14 cellular contexts compared by ENCODE assay signal in the genomic region with DNA sequence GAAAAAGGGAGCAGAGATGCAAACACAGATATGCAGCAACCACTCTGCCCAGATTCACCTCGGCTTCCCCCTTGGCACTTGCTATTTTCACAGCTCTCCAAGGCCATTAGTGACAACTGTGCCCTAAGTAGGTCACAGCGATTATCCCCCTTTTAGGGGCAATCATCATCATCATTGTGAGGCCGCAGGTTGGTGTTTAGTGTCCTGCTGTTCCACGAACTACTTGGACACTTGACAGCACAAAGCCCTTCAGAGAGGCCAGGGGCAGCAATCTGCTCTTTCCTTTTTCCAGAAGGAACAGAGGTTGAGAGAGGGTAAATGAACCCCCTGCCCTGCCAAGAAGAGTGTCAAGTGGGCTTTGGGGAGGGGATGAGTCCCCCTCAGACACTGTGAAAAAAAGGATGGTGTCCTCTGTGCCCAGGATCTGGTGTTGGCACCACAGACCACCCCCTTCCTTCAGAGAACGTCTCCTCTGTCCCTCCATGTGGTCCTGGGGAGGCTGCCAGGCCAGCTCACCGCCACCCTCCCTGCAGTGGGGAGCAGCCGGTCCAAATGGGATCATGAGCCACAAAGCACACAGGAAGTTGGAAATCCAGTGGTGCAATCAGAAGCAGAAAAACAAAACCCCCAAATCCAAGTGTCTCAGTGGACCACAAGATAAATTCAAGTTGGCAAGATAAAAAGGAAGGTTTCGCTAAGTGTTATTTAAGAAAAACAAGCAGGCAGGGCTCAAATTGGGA.
DNase-seq lines count a peak whose midpoint lies in the region; ATAC-seq, FAIRE-seq and TF ChIP-seq lines count a peak whose summit lies in the region.
"Had no signal": no experiment of that assay in that cellular context is flagged by ENCODE, and none has a peak within 500 bp of the region (broad histone marks: within the 10 kb centered on the region; RNA-seq: fewer than 3 reads in every experiment).

No MANE protein-coding gene starts in this region.

- no peak for TF ChIP-seq RAD21 in neural cell (conservative IDR thresholded peaks at IDR 0.05)

- intact Hi-C loops in dorsolateral prefrontal cortex (cut with DNase I): no loop called here

- H3K79me2 ChIP-seq in neural cell (replicated peaks; ENCODE audit: insufficient read depth, low read length): no peaks in the 10 kb centered on the region

- no peaks in the 10 kb centered on the region for H3K27me3 ChIP-seq in MG63
- peaks cover 0 to 11% (median 0%) of the 10 kb centered on the region in 45 donors for H3K27me3 ChIP-seq in dorsolateral prefrontal cortex
- no peaks in the 10 kb centered on the region for H3K27me3 ChIP-seq in neural cell (ENCODE audit: insufficient read depth, low read depth, low read length)

- TF ChIP-seq POLR2A in GM12891 (IDR thresholded peaks at IDR 0.05; ENCODE audit: low read depth, low read length): no peak

- no peaks in the 10 kb centered on the region for H3K9me3 ChIP-seq in MG63
- H3K9me3 ChIP-seq in neural cell (ENCODE audit: low read length): no peaks in the 10 kb centered on the region

- no peaks in the 10 kb centered on the region for H4K20me1 ChIP-seq in neural cell (ENCODE audit: insufficient read depth)

- H3K4me2 ChIP-seq in neural cell (ENCODE audit: low read length): no peak overlapping the region

- TF ChIP-seq EP300 in neural cell (conservative IDR thresholded peaks at IDR 0.05; ENCODE audit: poor library complexity, severe bottlenecking): peak; percentile 81

- DNase-seq in AG08395 (ENCODE audit: low spot score) (peak; percentile 78), MG63 (peak; percentile 75), dorsolateral prefrontal cortex (peak in 2 of 10 donors; percentile 40 to 42), NOMO-1 treated with DMSO at 0.1 percent for 48 hours (lab: John Stamatoyannopoulos, UW; ENCODE audit: unreplicated experiment) (no peak), inferior parietal cortex (ENCODE audit: extremely low spot score) (no peak), GM12891 (ENCODE audit: insufficient read length, low spot score) (no peak)
- DNase-seq: activated naive CD4-positive, alpha-beta T cell treated with anti-CD3 and anti-CD28 coated beads, Interleukin-2, amount 10 ng/mL, durations not matched to agents 7 days and 5 days; DMS79; kidney had no signal

- H3F3A ChIP-seq in neural cell (ENCODE audit: insufficient read depth, low read length, poor library complexity, severe bottlenecking): peaks cover 2% of the 10 kb centered on the region

- H2AFZ ChIP-seq in neural cell (ENCODE audit: low read depth, low read length): no peak overlapping the region

- H3K4me3 ChIP-seq in MG63 (no peak overlapping the region), dorsolateral prefrontal cortex (no peak overlapping the region), neural cell (ENCODE audit: low read length) (no peak overlapping the region)
- H3K4me3 ChIP-seq: coronary artery, K562 had no signal

- TF ChIP-seq CTCF in dorsolateral prefrontal cortex (IDR thresholded peaks at IDR 0.05 in 54 of 56, conservative IDR thresholded peaks at IDR 0.05 in 2 of 56; ENCODE audit: low read depth in 1 of 56, partially characterized antibody in 56 of 56) (no peak), neural cell (IDR thresholded peaks at IDR 0.05; ENCODE audit: poor library complexity, severe bottlenecking) (no peak)

- FAIRE-seq in GM12891 (lab: Jason Lieb, UNC): no peak
- FAIRE-seq: K562, kidney, TTC549 had no signal

- H3K36me3 ChIP-seq in MG63 (no peaks in the 10 kb centered on the region), neural cell (ENCODE audit: insufficient read depth, low read length) (no peaks in the 10 kb centered on the region)

- no peaks in the 10 kb centered on the region for H3K9me2 ChIP-seq in neural cell (ENCODE audit: insufficient read depth, low read length)

- ATAC-seq in GM19395 (IDR thresholded peaks at IDR 0.05; ENCODE audit: unreplicated experiment): no peak
- ATAC-seq: K562 had no signal

- H3K27ac ChIP-seq in dorsolateral prefrontal cortex (peak overlapping the region in 31 of 59 donors; percentile 0 to 80 (median 49)), neural cell (ENCODE audit: low read length) (peak overlapping the region; percentile 77)

- H3K9ac ChIP-seq in neural cell (ENCODE audit: low read length): peak overlapping the region; percentile 31

TF ChIP-seq in neural cell, 6 proteins besides CTCF, POLR2A, EP300 and RAD21:
- peak; percentile 46 for TF ChIP-seq TAF1 (IDR thresholded peaks at IDR 0.05; ENCODE audit: low read depth)
- peak; percentile 85 for TF ChIP-seq POLR2AphosphoS5 (IDR thresholded peaks at IDR 0.05)
- TF ChIP-seq, protein P1, sequence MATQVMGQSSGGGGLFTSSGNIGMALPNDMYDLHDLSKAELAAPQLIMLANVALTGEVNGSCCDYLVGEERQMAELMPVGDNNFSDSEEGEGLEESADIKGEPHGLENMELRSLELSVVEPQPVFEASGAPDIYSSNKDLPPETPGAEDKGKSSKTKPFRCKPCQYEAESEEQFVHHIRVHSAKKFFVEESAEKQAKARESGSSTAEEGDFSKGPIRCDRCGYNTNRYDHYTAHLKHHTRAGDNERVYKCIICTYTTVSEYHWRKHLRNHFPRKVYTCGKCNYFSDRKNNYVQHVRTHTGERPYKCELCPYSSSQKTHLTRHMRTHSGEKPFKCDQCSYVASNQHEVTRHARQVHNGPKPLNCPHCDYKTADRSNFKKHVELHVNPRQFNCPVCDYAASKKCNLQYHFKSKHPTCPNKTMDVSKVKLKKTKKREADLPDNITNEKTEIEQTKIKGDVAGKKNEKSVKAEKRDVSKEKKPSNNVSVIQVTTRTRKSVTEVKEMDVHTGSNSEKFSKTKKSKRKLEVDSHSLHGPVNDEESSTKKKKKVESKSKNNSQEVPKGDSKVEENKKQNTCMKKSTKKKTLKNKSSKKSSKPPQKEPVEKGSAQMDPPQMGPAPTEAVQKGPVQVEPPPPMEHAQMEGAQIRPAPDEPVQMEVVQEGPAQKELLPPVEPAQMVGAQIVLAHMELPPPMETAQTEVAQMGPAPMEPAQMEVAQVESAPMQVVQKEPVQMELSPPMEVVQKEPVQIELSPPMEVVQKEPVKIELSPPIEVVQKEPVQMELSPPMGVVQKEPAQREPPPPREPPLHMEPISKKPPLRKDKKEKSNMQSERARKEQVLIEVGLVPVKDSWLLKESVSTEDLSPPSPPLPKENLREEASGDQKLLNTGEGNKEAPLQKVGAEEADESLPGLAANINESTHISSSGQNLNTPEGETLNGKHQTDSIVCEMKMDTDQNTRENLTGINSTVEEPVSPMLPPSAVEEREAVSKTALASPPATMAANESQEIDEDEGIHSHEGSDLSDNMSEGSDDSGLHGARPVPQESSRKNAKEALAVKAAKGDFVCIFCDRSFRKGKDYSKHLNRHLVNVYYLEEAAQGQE (IDR thresholded peaks at IDR 0.05; ENCODE audit: borderline replicate concordance): peak; percentile 78
- no peak for TF ChIP-seq EZH2 (IDR thresholded peaks at IDR 0.05; ENCODE audit: borderline replicate concordance, insufficient read depth, low read length, poor library complexity, severe bottlenecking)

TF ChIP-seq in GM12891, 5 proteins besides CTCF, POLR2A, EP300 and RAD21:
- TF ChIP-seq TAF1 (IDR thresholded peaks at IDR 0.05; ENCODE audit: low read depth, low read length) (no peak), SPI1 (IDR thresholded peaks at IDR 0.05; ENCODE audit: low read depth, low read length) (no peak), POU2F2 (IDR thresholded peaks at IDR 0.05; ENCODE audit: low read depth, low read length) (no peak), PAX5 (IDR thresholded peaks at IDR 0.05; ENCODE audit: insufficient read depth, low read length, severe bottlenecking) (no peak)

Comparison
In these comparisons a context has a peak if more than half of its experiments do, and no peak if none do; other contexts are left out.
1. DNase-seq: peak in AG08395 (single experiment) and MG63 (single experiment); none in NOMO-1 treated with DMSO at 0.1 percent for 48 hours (single experiment), inferior parietal cortex (single experiment) and GM12891 (single experiment).